ENCODE assay signal across 17 cellular contexts in the genomic region with DNA sequence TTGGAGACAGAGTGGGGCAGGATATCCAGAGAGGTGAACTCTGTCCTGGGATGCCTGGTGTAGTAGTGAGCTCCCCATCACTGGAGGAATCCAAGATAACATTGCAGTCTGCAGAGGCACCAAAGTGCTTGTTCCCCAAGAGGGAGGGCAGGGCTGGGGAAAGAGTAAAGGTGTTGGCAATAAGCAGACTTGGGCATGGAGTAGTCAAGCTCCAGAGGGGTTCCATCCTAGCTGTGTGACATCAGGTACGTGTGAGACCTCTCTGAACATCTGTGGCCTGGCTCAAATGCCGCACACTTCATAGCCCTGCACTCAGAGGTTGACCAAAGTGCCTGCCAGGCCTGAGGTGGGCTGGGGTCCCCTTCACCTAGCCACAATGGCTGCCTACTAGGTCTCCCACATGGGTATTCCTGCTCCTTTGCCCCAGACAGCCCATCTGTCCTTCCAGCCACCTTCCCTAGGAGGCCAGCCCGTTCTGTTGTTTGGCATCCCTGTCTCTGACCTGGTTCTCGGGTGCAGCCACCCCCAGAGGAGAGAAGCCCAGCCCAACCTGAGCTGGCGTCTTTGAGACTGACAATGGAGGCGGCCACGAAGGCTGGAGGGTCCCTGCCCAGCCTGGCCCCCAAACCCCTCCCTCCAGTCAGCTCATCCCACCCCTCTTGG. TPM values are rescaled to one million over a fixed set of nuclear protein-coding genes. Genes with fewer than 3 reads are reported as not detected.
DNase-seq lines count a peak whose midpoint lies in the region; ATAC-seq and TF ChIP-seq lines count a peak whose summit lies in the region.
"Had no signal": no experiment of that assay in that cellular context is flagged by ENCODE, and none has a peak within 500 bp of the region (broad histone marks: within the 10 kb centered on the region; RNA-seq: fewer than 3 reads in every experiment).

No MANE protein-coding gene starts in this region.

- H3K23ac ChIP-seq in H9 (ENCODE audit: insufficient read length, low read depth, low read length), result no peak overlapping the region

- H3T11ph ChIP-seq in H9 (ENCODE audit: low read length), result no peak overlapping the region

- no peaks in the 10 kb centered on the region for H4K20me1 ChIP-seq in H9 (ENCODE audit: control insufficient read depth, insufficient read depth, insufficient read length)

- H3K27me3 Mint-ChIP-seq in activated CD4-positive, alpha-beta T cell treated with anti-CD3 and anti-CD28 coated beads for 36 hours, result no peaks in the 10 kb centered on the region
- H3K27me3 Mint-ChIP-seq in H9 (ENCODE audit: low read depth) (peaks cover 62% of the 10 kb centered on the region), neural crest cell (ENCODE audit: low read depth) (peaks cover 8% of the 10 kb centered on the region)

- peaks cover 5% of the 10 kb centered on the region for H3K79me1 ChIP-seq in H9 (ENCODE audit: insufficient read depth, low read depth, low read length, poor library complexity, severe bottlenecking)

- no peak for ATAC-seq in activated CD4-positive, alpha-beta T cell treated with anti-CD3 and anti-CD28 coated beads for 36 hours
- no peak for ATAC-seq in body of pancreas
- ATAC-seq: activated CD4-positive, CD25-positive, alpha-beta regulatory T cell treated with anti-CD3 and anti-CD28 coated beads, Interleukin-2, amount 50 U/mL, for 24 hours had no signal

- no CpG with 5 or more reads among the region's 7 CpGs for WGBS in H9 (ENCODE audit: extremely low coverage, insufficient read length, low lambda C conversion rate)
- WGBS in body of pancreas, 2 donors, result 78 to 93% methylated on average over 6 to 7 of the region's 7 CpGs

- H2BK120ac ChIP-seq in H9 (ENCODE audit: low read depth, low read length, poor library complexity, severe bottlenecking), result no peak overlapping the region

- H4K5ac ChIP-seq in H9 (ENCODE audit: insufficient read length, low read depth, low read length), result no peak overlapping the region

- H3K9me3 Mint-ChIP-seq in activated CD4-positive, alpha-beta T cell treated with anti-CD3 and anti-CD28 coated beads for 36 hours (ENCODE audit: low read depth), result no peaks in the 10 kb centered on the region
- H3K9me3 Mint-ChIP-seq in H9, result 0 out of 5 replicates have a peak, but pooled peaks cover 0 to 3% of the 10 kb centered on the region in 2 experiments
- no peaks in the 10 kb centered on the region for H3K9me3 Mint-ChIP-seq in neural crest cell
- H3K9me3 Mint-ChIP-seq: activated naive CD4-positive, alpha-beta T cell treated with anti-CD3 and anti-CD28 coated beads for 36 hours had no signal

- H3K23me2 ChIP-seq in H9 (ENCODE audit: insufficient read length, low read depth, low read length, poor library complexity, severe bottlenecking), result peaks cover 10% of the 10 kb centered on the region

- no peak overlapping the region for H3K4ac ChIP-seq in H9 (ENCODE audit: low read depth, low read length)

- H2BK15ac ChIP-seq in H9 (ENCODE audit: low read depth, low read length), result no peak overlapping the region

- TF ChIP-seq CTCF in H9 (conservative IDR thresholded peaks at IDR 0.05), result no peak
- TF ChIP-seq CTCF in body of pancreas (IDR thresholded peaks at IDR 0.05), result no peak
- TF ChIP-seq CTCF in neural crest cell (conservative IDR thresholded peaks at IDR 0.05), result no peak

- no peak overlapping the region for H3K4me2 ChIP-seq in H9 (ENCODE audit: insufficient read depth, insufficient read length, low read length)

- no peak overlapping the region for H2AFZ ChIP-seq in H9 (ENCODE audit: low read length)

- peaks cover 21% of the 10 kb centered on the region for H3K36me3 Mint-ChIP-seq in activated CD4-positive, alpha-beta T cell treated with anti-CD3 and anti-CD28 coated beads for 36 hours (ENCODE audit: low read depth)
- peaks cover 5 to 10% (median 6%) of the 10 kb centered on the region in 3 experiments for H3K36me3 Mint-ChIP-seq in H9 (ENCODE audit: insufficient read depth in 1 of 3, low read depth in 3 of 3)
- no peaks in the 10 kb centered on the region for H3K36me3 Mint-ChIP-seq in neural crest cell (ENCODE audit: low read depth)

- H3K9me3 ChIP-seq in H9 (ENCODE audit: control insufficient read depth, low read depth, low read length) (no peaks in the 10 kb centered on the region), body of pancreas (no peaks in the 10 kb centered on the region)
- H3K9me3 ChIP-seq: ascending aorta had no signal

- H3K4me1 ChIP-seq in H9 (ENCODE audit: insufficient read depth, low read length) (peaks cover 6% of the 10 kb centered on the region), body of pancreas (peaks cover 17% of the 10 kb centered on the region)

- H3K27ac ChIP-seq in H9 (ENCODE audit: insufficient read length, low read depth, low read length) (no peak overlapping the region), body of pancreas (no peak overlapping the region)
- H3K27ac ChIP-seq: 22Rv1, ascending aorta, SK-N-MC had no signal

- no peak overlapping the region for H3K9ac ChIP-seq in H9 (ENCODE audit: extremely low read depth, insufficient read length, low read length)

- intact Hi-C loops in activated CD4-positive, alpha-beta T cell treated with anti-CD3 and anti-CD28 coated beads for 36 hours (cut with DNase I, micrococcal nuclease), result loop anchor here in 1 of 2 experiments (5.0 kb wide), 1 partner anchor 82 kb away; no protein-coding TSS in a partner anchor
- intact Hi-C loops in body of pancreas (cut with DNase I), result no loop called here

- H2BK12ac ChIP-seq in H9 (ENCODE audit: insufficient read length, low read depth, low read length), result no peak overlapping the region

- H4K8ac ChIP-seq in H9 (replicated peaks; ENCODE audit: insufficient read length, low read depth, low read length), result no peak overlapping the region

- no peak overlapping the region for H3K4me3 Mint-ChIP-seq in activated CD4-positive, alpha-beta T cell treated with anti-CD3 and anti-CD28 coated beads for 36 hours
- peak overlapping the region; percentile 4 to 46; a peak in 2 of 5 replicates for H3K4me3 Mint-ChIP-seq in H9
- peak overlapping the region; percentile 68 for H3K4me3 Mint-ChIP-seq in neural crest cell
- H3K4me3 Mint-ChIP-seq: activated naive CD4-positive, alpha-beta T cell treated with anti-CD3 and anti-CD28 coated beads for 36 hours had no signal

- CTCF ChIA-PET in activated CD4-positive, alpha-beta T cell treated with anti-CD3 and anti-CD28 coated beads for 36 hours (lab: Charles Lee), result interaction anchor here (1.0 kb wide), 1 partner anchor 20 kb away, joined by 3 read pairs; no protein-coding TSS in a partner anchor

- H3K36me3 ChIP-seq in body of pancreas (replicated peaks in 1 of 2; ENCODE audit: insufficient read depth in 1 of 2, low read depth in 2 of 2), result no peaks in the 10 kb centered on the region
- H3K36me3 ChIP-seq: ascending aorta had no signal

- no peak overlapping the region; the same call in 1 of the 2 replicates for H3K14ac ChIP-seq in H9 (ENCODE audit: insufficient read depth, low read length)

- H3K56ac ChIP-seq in H9 (ENCODE audit: insufficient read length, low read depth, low read length), result no peak overlapping the region

- POLR2A ChIA-PET in activated CD4-positive, alpha-beta T cell treated with anti-CD3 and anti-CD28 coated beads for 36 hours (lab: Charles Lee), result no interaction called here

- no peak overlapping the region for H2BK5ac ChIP-seq in H9 (ENCODE audit: insufficient read length, low read length)

- H3K18ac ChIP-seq in H9 (ENCODE audit: insufficient read length, low read depth, low read length), result no peak overlapping the region

- peaks cover 17% of the 10 kb centered on the region for H3K79me2 ChIP-seq in H9 (ENCODE audit: insufficient read depth, low read length)

- peaks cover 25% of the 10 kb centered on the region; the same call in 1 of the 2 replicates for H3K27me3 ChIP-seq in H9 (ENCODE audit: insufficient read depth, low read length)
- H3K27me3 ChIP-seq in body of pancreas, result no peaks in the 10 kb centered on the region
- H3K27me3 ChIP-seq: ascending aorta had no signal

- no peak for TF ChIP-seq POLR2A in body of pancreas (IDR thresholded peaks at IDR 0.05)

- no peak overlapping the region for H2AK5ac ChIP-seq in H9 (ENCODE audit: insufficient read length, low read length)

- peak; percentile 3 for DNase-seq in activated CD4-positive, alpha-beta T cell treated with anti-CD3 and anti-CD28 coated beads for 36 hours
- no peak for DNase-seq in activated CD4-positive, alpha-beta T cell treated with anti-CD3 and anti-CD28 coated beads for 1 hour
- DNase-seq in H9 (no peak), body of pancreas (peak in 3 of 4 donors; percentile 4 to 13 (median 10)), neural crest cell (ENCODE audit: low read depth, low spot score) (no peak), NCI-H1092 treated with DMSO at 0.1 percent for 48 hours (lab: John Stamatoyannopoulos, UW) (no peak), activated gamma-delta T cell (lab: John Stamatoyannopoulos, UW) (no peak), CD1c-positive myeloid dendritic cell (ENCODE audit: extremely low spot score) (no peak)
- DNase-seq: effector memory CD4-positive, alpha-beta T cell; glutamatergic neuron; GOT3; NCI-H748 treated with DMSO at 0.1 percent for 48 hours had no signal

- no peak overlapping the region for H4K91ac ChIP-seq in H9 (ENCODE audit: insufficient read length, low read depth, low read length)

- H3K4me1 Mint-ChIP-seq in activated CD4-positive, alpha-beta T cell treated with anti-CD3 and anti-CD28 coated beads for 36 hours, result peaks cover 16% of the 10 kb centered on the region
- peaks cover 33 to 51% of the 10 kb centered on the region in 2 experiments for H3K4me1 Mint-ChIP-seq in H9
- H3K4me1 Mint-ChIP-seq in neural crest cell, result peaks cover 22% of the 10 kb centered on the region

- H2BK20ac ChIP-seq in H9 (ENCODE audit: low read depth, low read length, poor library complexity, severe bottlenecking), result no peak overlapping the region

- no peak overlapping the region for H3K4me3 ChIP-seq in body of pancreas
- H3K4me3 ChIP-seq: ascending aorta, SK-N-MC had no signal

- H3K27ac Mint-ChIP-seq in activated CD4-positive, alpha-beta T cell treated with anti-CD3 and anti-CD28 coated beads for 36 hours, result no peak overlapping the region
- no peak overlapping the region for H3K27ac Mint-ChIP-seq in H9
- H3K27ac Mint-ChIP-seq in neural crest cell (ENCODE audit: unreplicated experiment), result no peak overlapping the region
- H3K27ac Mint-ChIP-seq: activated naive CD4-positive, alpha-beta T cell treated with anti-CD3 and anti-CD28 coated beads for 36 hours had no signal

RNA-seq across cellular contexts. Expression of a gene that starts 2.8 kb away (rescaled TPM):
- 100 to 1,000 TPM; 325 to 337 TPM for total RNA-seq in activated CD4-positive, alpha-beta T cell treated with anti-CD3 and anti-CD28 coated beads for 36 hours
- total RNA-seq in H9 (2021) (258 and 279 TPM in 2 replicates), body of pancreas (100 to 1,000 TPM; 158 to 203 TPM), neural crest cell (237 and 240 TPM in 2 replicates)

RNA-seq across cellular contexts. Expression of a gene that starts 23.4 kb away (rescaled TPM):
- 10 to 100 TPM; 14.6 to 22.5 TPM for total RNA-seq in activated CD4-positive, alpha-beta T cell treated with anti-CD3 and anti-CD28 coated beads for 36 hours
- 31.0 and 31.3 TPM in 2 replicates for total RNA-seq in H9 (2021)
- total RNA-seq in body of pancreas, result 10 to 100 TPM; 10.9 to 71.2 TPM
- 29.1 and 29.7 TPM in 2 replicates for total RNA-seq in neural crest cell

RNA-seq across cellular contexts. Expression of a gene that starts 29.4 kb away (rescaled TPM):
- 10 to 100 TPM; 51.0 to 57.7 TPM for total RNA-seq in activated CD4-positive, alpha-beta T cell treated with anti-CD3 and anti-CD28 coated beads for 36 hours
- total RNA-seq in H9 (2021) (56.9 and 62.3 TPM in 2 replicates), body of pancreas (10 to 100 TPM; 65.9 to 68.7 TPM), neural crest cell (61.9 and 67.3 TPM in 2 replicates)

Comparison
In these comparisons a context has a peak if more than half of its experiments do, and no peak if none do; other contexts are left out.
1. DNase-seq: peak in activated CD4-positive, alpha-beta T cell treated with anti-CD3 and anti-CD28 coated beads for 36 hours (single experiment) and body of pancreas (3 of 4); none in activated CD4-positive, alpha-beta T cell treated with anti-CD3 and anti-CD28 coated beads for 1 hour (single experiment), H9 (single experiment), neural crest cell (single experiment), NCI-H1092 treated with DMSO at 0.1 percent for 48 hours (single experiment), activated gamma-delta T cell (single experiment) and CD1c-positive myeloid dendritic cell (single experiment).